9 cellular contexts compared by ENCODE assay signal in the genomic region with DNA sequence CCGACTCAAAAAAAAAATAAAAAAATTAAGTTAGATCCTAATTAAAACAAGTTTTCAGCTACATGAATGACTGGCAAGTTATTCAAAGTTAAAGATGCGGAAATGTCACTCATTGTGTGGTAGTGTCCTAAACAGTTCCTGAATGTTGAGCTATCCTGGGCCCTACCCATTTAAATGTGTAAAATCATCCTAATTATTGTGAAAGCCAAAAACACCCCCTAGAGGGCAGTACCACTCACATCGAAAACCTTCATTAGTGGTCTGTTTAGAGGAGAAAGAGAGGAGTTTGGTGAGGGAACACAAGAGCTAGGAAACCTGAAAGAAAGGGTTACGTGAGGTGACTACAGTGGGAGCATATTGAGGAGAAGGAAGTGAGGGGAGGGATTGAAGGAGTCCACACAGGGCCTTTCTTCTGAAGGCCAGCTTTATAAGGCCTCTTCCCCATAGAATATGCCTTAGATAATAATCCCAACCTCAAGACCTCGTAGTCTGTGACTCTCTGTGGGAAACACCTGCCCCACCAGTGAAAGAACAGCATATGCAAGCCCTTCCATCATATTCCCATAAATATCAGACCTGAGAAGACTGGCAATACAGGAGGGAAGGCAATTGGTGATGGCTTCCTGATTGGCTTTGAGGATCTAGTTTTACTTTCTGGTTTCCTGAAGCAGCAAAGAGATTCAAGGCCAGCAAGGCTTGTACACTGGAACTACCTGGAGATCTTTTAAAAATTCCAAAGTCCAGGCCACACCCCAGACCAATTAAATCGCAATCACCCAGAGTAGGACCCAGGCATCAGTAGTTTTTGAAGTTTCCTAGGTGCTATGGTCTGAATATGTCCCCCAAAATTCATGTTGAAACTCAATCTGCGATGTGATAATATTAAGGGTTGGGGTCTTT. TPM values are rescaled to one million over a fixed set of nuclear protein-coding genes. Genes with fewer than 3 reads are reported as not detected.
DNase-seq lines count a peak whose midpoint lies in the region; ATAC-seq and TF ChIP-seq lines count a peak whose summit lies in the region.
"Had no signal": no experiment of that assay in that cellular context is flagged by ENCODE, and none has a peak within 500 bp of the region (broad histone marks: within the 10 kb centered on the region; RNA-seq: fewer than 3 reads in every experiment).

No MANE protein-coding gene starts in this region.

- ATAC-seq in HG02852 (IDR thresholded peaks at IDR 0.05; ENCODE audit: unreplicated experiment) = peak; percentile 36
- ATAC-seq in psoas muscle = peak in 1 of 4 donors; percentile 22

- H3K36me3 ChIP-seq in psoas muscle (ENCODE audit: insufficient read depth in 1 of 2, low read depth in 1 of 2) = no peaks in the 10 kb centered on the region

- TF ChIP-seq CTCF in psoas muscle (IDR thresholded peaks at IDR 0.05) = peak; percentile 58

- no peaks in the 10 kb centered on the region for H3K36me3 Mint-ChIP-seq in activated CD4-positive, alpha-beta T cell treated with anti-CD3 and anti-CD28 coated beads, Interleukin-2, amount 10 ng/mL, durations not matched to agents 7 days and 5 days (ENCODE audit: low read depth)

- peaks cover 34% of the 10 kb centered on the region for H3K4me1 Mint-ChIP-seq in activated CD4-positive, alpha-beta T cell treated with anti-CD3 and anti-CD28 coated beads, Interleukin-2, amount 10 ng/mL, durations not matched to agents 7 days and 5 days

- H3K9me3 Mint-ChIP-seq in activated CD4-positive, alpha-beta T cell treated with anti-CD3 and anti-CD28 coated beads, Interleukin-2, amount 10 ng/mL, durations not matched to agents 7 days and 5 days = no peaks in the 10 kb centered on the region

- no peaks in the 10 kb centered on the region for H3K9me3 ChIP-seq in psoas muscle

- intact Hi-C loops in psoas muscle (cut with DNase I) = loop anchor here in 1 of 2 donors (2.0 to 5.0 kb wide), 2 partner anchors 39 to 191 kb away; a partner anchor contains a TSS

- peak overlapping the region; percentile 54 for H3K27ac Mint-ChIP-seq in activated CD4-positive, alpha-beta T cell treated with anti-CD3 and anti-CD28 coated beads, Interleukin-2, amount 10 ng/mL, durations not matched to agents 7 days and 5 days

- peak overlapping the region; percentile 51 for H3K27ac ChIP-seq in psoas muscle
- H3K27ac ChIP-seq: epithelial cell of prostate had no signal

- POLR2A ChIA-PET in activated CD4-positive, alpha-beta T cell treated with anti-CD3 and anti-CD28 coated beads, Interleukin-2, amount 10 ng/mL, durations not matched to agents 7 days and 5 days (lab: Charles Lee) = interaction anchor here (0.7 to 1.0 kb wide), 4 partner anchors 44 to 73 kb away, joined by 3 to 8 read pairs (median 6); a partner anchor contains a TSS

- no peaks in the 10 kb centered on the region for H3K27me3 ChIP-seq in psoas muscle (ENCODE audit: insufficient read depth in 3 of 3, low read length in 2 of 3)

- H3K4me3 Mint-ChIP-seq in activated CD4-positive, alpha-beta T cell treated with anti-CD3 and anti-CD28 coated beads, Interleukin-2, amount 10 ng/mL, durations not matched to agents 7 days and 5 days = no peak overlapping the region

- H3K4me1 ChIP-seq in psoas muscle = peaks cover 17% of the 10 kb centered on the region

- DNase-seq in stimulated activated CD4-positive, alpha-beta T cell treated with anti-CD3 and anti-CD28 coated beads, Interleukin-15, amount 100 ng/mL, for 24 hours = peak; percentile 41
- DNase-seq in stimulated activated CD4-positive, alpha-beta T cell treated with anti-CD3 and anti-CD28 coated beads, Interleukin-4, amount 100 ng/mL, for 1 hour = no peak
- DNase-seq in NCI-H2227 treated with DMSO at 0.1 percent for 48 hours (lab: John Stamatoyannopoulos, UW) (peak; percentile 14), fibroblast of the conjunctiva (ENCODE audit: low read depth) (peak; percentile 21), psoas muscle (no peak), occipital lobe (lab: John Stamatoyannopoulos, UW) (no peak)
- DNase-seq in activated CD4-positive, alpha-beta T cell treated with anti-CD3 and anti-CD28 coated beads, Interleukin-2, amount 10 ng/mL, durations not matched to agents 7 days and 5 days = peak; percentile 60

- CTCF ChIA-PET in activated CD4-positive, alpha-beta T cell treated with anti-CD3 and anti-CD28 coated beads, Interleukin-2, amount 10 ng/mL, durations not matched to agents 7 days and 5 days (lab: Charles Lee) = interaction anchor here (0.6 to 2.2 kb wide), 24 partner anchors 8 to 457 kb away, joined by 3 to 10 read pairs (median 4); a partner anchor contains a TSS

- H3K27me3 Mint-ChIP-seq in activated CD4-positive, alpha-beta T cell treated with anti-CD3 and anti-CD28 coated beads, Interleukin-2, amount 10 ng/mL, durations not matched to agents 7 days and 5 days = no peaks in the 10 kb centered on the region

- no peak overlapping the region for H3K4me3 ChIP-seq in psoas muscle

- 68 to 78% (median 72%) methylated on average over 7 of the region's 7 CpGs for WGBS in psoas muscle, 3 donors

RNA-seq across cellular contexts. Expression of a gene that starts 2.7 kb away (rescaled TPM):
- 10 to 100 TPM; 38.1 to 42.9 TPM for total RNA-seq in activated CD4-positive, alpha-beta T cell treated with anti-CD3 and anti-CD28 coated beads, Interleukin-2, amount 10 ng/mL, durations not matched to agents 7 days and 5 days
- total RNA-seq in psoas muscle (10 to 100 TPM; 14.7 to 44.8 (median 21.2) TPM), occipital lobe (8.4 TPM)
- 1 to 10 TPM; 4.2 to 6.8 (median 6.7) TPM for polyA plus RNA-seq in psoas muscle

RNA-seq across cellular contexts. Expression of a gene that starts 20.0 kb away (rescaled TPM):
- total RNA-seq in activated CD4-positive, alpha-beta T cell treated with anti-CD3 and anti-CD28 coated beads, Interleukin-2, amount 10 ng/mL, durations not matched to agents 7 days and 5 days = under 1 TPM; 0.15 to 0.17 TPM
- total RNA-seq in psoas muscle (10 to 100 TPM in 2 of 4 donors, 1 to 10 TPM in 2; 2.3 to 19.5 (median 9.8) TPM), occipital lobe (0.31 TPM)
- 1 to 10 TPM in 2 of 3 donors, under 1 TPM in 1; 0.30 to 2.8 (median 1.3) TPM for polyA plus RNA-seq in psoas muscle

RNA-seq across cellular contexts. Expression of a gene that starts 38.6 kb away (rescaled TPM):
- 10 to 100 TPM; 58.5 to 59.8 TPM for total RNA-seq in activated CD4-positive, alpha-beta T cell treated with anti-CD3 and anti-CD28 coated beads, Interleukin-2, amount 10 ng/mL, durations not matched to agents 7 days and 5 days
- 10 to 100 TPM; 17.2 to 24.4 (median 18.6) TPM for total RNA-seq in psoas muscle
- 10 to 100 TPM; 16.6 to 24.3 (median 18.2) TPM for polyA plus RNA-seq in psoas muscle
- total RNA-seq in occipital lobe = 36.8 TPM

RNA-seq across cellular contexts. Expression of a gene that starts 39.1 kb away (rescaled TPM):
- total RNA-seq in activated CD4-positive, alpha-beta T cell treated with anti-CD3 and anti-CD28 coated beads, Interleukin-2, amount 10 ng/mL, durations not matched to agents 7 days and 5 days = 100 to 1,000 TPM; 131 to 144 TPM
- total RNA-seq in psoas muscle (10 to 100 TPM; 61.1 to 98.4 (median 85.8) TPM), occipital lobe (56.9 TPM)
- 100 to 1,000 TPM in 1 of 3 donors, 10 to 100 TPM in 2; 90.0 to 111 (median 99.3) TPM for polyA plus RNA-seq in psoas muscle

RNA-seq across cellular contexts. Expression of a gene that starts 45.3 kb away (rescaled TPM):
- total RNA-seq in activated CD4-positive, alpha-beta T cell treated with anti-CD3 and anti-CD28 coated beads, Interleukin-2, amount 10 ng/mL, durations not matched to agents 7 days and 5 days = 10 to 100 TPM; 33.9 to 40.8 TPM
- total RNA-seq in psoas muscle (10 to 100 TPM; 15.6 to 29.7 (median 20.7) TPM), occipital lobe (26.0 TPM)
- 10 to 100 TPM; 23.0 to 56.5 (median 36.8) TPM for polyA plus RNA-seq in psoas muscle

Comparison
In these comparisons a context has a peak if more than half of its experiments do, and no peak if none do; other contexts are left out.
1. DNase-seq: peak in stimulated activated CD4-positive, alpha-beta T cell treated with anti-CD3 and anti-CD28 coated beads, Interleukin-15, amount 100 ng/mL, for 24 hours (single experiment), NCI-H2227 treated with DMSO at 0.1 percent for 48 hours (single experiment), activated CD4-positive, alpha-beta T cell treated with anti-CD3 and anti-CD28 coated beads, Interleukin-2, amount 10 ng/mL, durations not matched to agents 7 days and 5 days (single experiment) and fibroblast of the conjunctiva (single experiment); none in stimulated activated CD4-positive, alpha-beta T cell treated with anti-CD3 and anti-CD28 coated beads, Interleukin-4, amount 100 ng/mL, for 1 hour (single experiment), psoas muscle (0 of 2) and occipital lobe (single experiment).